21 cellular contexts compared by ENCODE assay signal in the genomic region with DNA sequence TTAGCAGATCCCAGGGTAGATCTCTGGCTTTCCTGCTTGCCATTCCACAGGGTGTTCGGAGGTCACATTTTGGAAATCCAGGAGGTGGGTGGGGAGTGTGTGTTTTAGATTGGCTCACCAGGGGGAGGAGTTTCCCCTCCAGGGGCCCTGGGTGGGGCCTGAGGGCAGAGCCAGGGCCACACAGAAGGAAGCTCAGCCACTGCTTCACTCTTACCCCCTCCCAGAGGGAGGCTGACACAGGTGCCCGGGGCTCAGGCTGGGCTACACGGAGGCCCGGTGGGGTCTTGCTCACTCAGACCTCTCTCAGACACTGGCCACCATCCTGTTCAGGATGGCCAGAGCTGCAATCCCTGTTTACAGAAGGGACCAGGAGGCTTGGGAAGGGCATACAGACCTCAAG. TPM values are rescaled to one million over a fixed set of nuclear protein-coding genes. Genes with fewer than 3 reads are reported as not detected.
DNase-seq lines count a peak whose midpoint lies in the region; ATAC-seq and TF ChIP-seq lines count a peak whose summit lies in the region.
"Had no signal": no experiment of that assay in that cellular context is flagged by ENCODE, and none has a peak within 500 bp of the region (broad histone marks: within the 10 kb centered on the region; RNA-seq: fewer than 3 reads in every experiment).

No MANE protein-coding gene starts in this region.

- H3K4me2 ChIP-seq in PC-3 (ENCODE audit: low read length): peak overlapping the region; percentile 92

- peaks cover 44% of the 10 kb centered on the region for H3K36me3 Mint-ChIP-seq in Calu3 (ENCODE audit: insufficient read depth, unreplicated experiment)
- H3K36me3 Mint-ChIP-seq in stimulated activated memory B cell treated with anti-CD40 and anti-IgM and Interleukin-4, amounts not matched to agents 10 μg/mL and 1 μg/mL and 100 μg/mL, for 72 hours: no peaks in the 10 kb centered on the region
- H3K36me3 Mint-ChIP-seq: CD8-positive, alpha-beta memory T cell had no signal

- peaks cover 61% of the 10 kb centered on the region for H3K79me2 ChIP-seq in PC-3 (ENCODE audit: low read length)

- H3K9me3 ChIP-seq in PC-3 (ENCODE audit: low read length) (no peaks in the 10 kb centered on the region), neuron (ENCODE audit: low read length) (peaks cover 4% of the 10 kb centered on the region)
- H3K9me3 ChIP-seq: pancreas had no signal

- H2AFZ ChIP-seq in PC-3 (ENCODE audit: low read length) (no peak overlapping the region), neuron (ENCODE audit: low read depth, low read length) (no peak overlapping the region)

- peak overlapping the region; percentile 68 for H3K27ac Mint-ChIP-seq in Calu3 (ENCODE audit: unreplicated experiment)
- H3K27ac Mint-ChIP-seq in stimulated activated memory B cell treated with anti-CD40 and anti-IgM and Interleukin-4, amounts not matched to agents 10 μg/mL and 1 μg/mL and 100 μg/mL, for 72 hours: no peak overlapping the region
- H3K27ac Mint-ChIP-seq: activated T-helper 2 cell treated with anti-CD3 and anti-CD28 coated beads, Interferon-gamma antibody, Interleukin-2, Interleukin-4, amounts not matched to agents 10 μg/mL and 5 μg/mL and 100 μg/mL, durations not matched to agents 14 hours and 24 hours and 36 hours had no signal

- in situ Hi-C loops in G401 (cut with HindIII; ENCODE audit: low sequenced_read_pairs): no loop called here

- CTCF ChIA-PET in Calu3 (lab: Charles Lee) (interaction anchor here (0.7 to 1.4 kb wide), 6 partner anchors 33 to 242 kb away, joined by 3 to 9 read pairs (median 3); no protein-coding TSS in a partner anchor), PC-3 (lab: Charles Lee) (no interaction called here)

- peak overlapping the region; percentile 40; the same call in 1 of the 2 replicates for H3K9ac ChIP-seq in PC-3 (ENCODE audit: low read length)

- peak; percentile 10; the same call in 1 of the 2 replicates for ATAC-seq in PC-3
- ATAC-seq in stimulated activated memory B cell treated with anti-CD40 and anti-IgM and Interleukin-4, amounts not matched to agents 10 μg/mL and 1 μg/mL and 100 μg/mL, for 72 hours: no peak
- ATAC-seq: left cardiac atrium, pancreas, sciatic nerve had no signal

- peaks cover 33% of the 10 kb centered on the region for H4K20me1 ChIP-seq in PC-3 (ENCODE audit: low read length)

- DNase-seq in Calu3 (peak; percentile 72), PC-3 (peak; percentile 67), epithelial cell of esophagus (ENCODE audit: low read depth) (no peak), NCI-H526 (lab: John Stamatoyannopoulos, UW) (no peak), G401 (ENCODE audit: low spot score) (no peak), SKM-1 (lab: John Stamatoyannopoulos, UW; ENCODE audit: unreplicated experiment) (no peak)
- DNase-seq: CD8-positive, alpha-beta memory T cell; left cardiac atrium; midbrain; NCI-H1436; NCI-H2171 treated with DMSO at 0.1 percent for 48 hours; NCI-H774; OCI-M1; stimulated activated naive CD4-positive, alpha-beta T cell had no signal

- H3K27me3 ChIP-seq in PC-3 (ENCODE audit: low read length) (no peaks in the 10 kb centered on the region), neuron (ENCODE audit: insufficient read depth, low read length) (peaks cover 8% of the 10 kb centered on the region)

- H3K4me1 ChIP-seq in PC-3 (ENCODE audit: insufficient read depth, low read length): peaks cover 37% of the 10 kb centered on the region
- peaks cover 49% of the 10 kb centered on the region for H3K4me1 ChIP-seq in neuron (ENCODE audit: insufficient read depth, low read length)

- H3K9me2 ChIP-seq in PC-3 (replicated peaks; ENCODE audit: low read length): no peaks in the 10 kb centered on the region

- POLR2A ChIA-PET in PC-3 (lab: Charles Lee; ENCODE audit: unreplicated experiment): no interaction called here

- H3K4me3 ChIP-seq in PC-3 (ENCODE audit: low read length) (peak overlapping the region; percentile 87), epithelial cell of esophagus (ENCODE audit: low read length) (peak overlapping the region; percentile 66), neuron (ENCODE audit: low read length) (peak overlapping the region; percentile 72)
- H3K4me3 ChIP-seq: pancreas had no signal

- no peaks in the 10 kb centered on the region for H3F3A ChIP-seq in PC-3 (ENCODE audit: low read length, unreplicated experiment)

- BruUV-seq in Calu3 (replicated peaks; lab: Mats Ljungman, UMichigan) (no TSS peak), PC-3 (replicated peaks; lab: Mats Ljungman, UMichigan) (no TSS peak)

- H3K9me3 Mint-ChIP-seq in Calu3 (ENCODE audit: low read depth, unreplicated experiment): no peaks in the 10 kb centered on the region
- no peaks in the 10 kb centered on the region for H3K9me3 Mint-ChIP-seq in stimulated activated memory B cell treated with anti-CD40 and anti-IgM and Interleukin-4, amounts not matched to agents 10 μg/mL and 1 μg/mL and 100 μg/mL, for 72 hours
- H3K9me3 Mint-ChIP-seq: activated T-helper 2 cell treated with anti-CD3 and anti-CD28 coated beads, Interferon-gamma antibody, Interleukin-2, Interleukin-4, amounts not matched to agents 10 μg/mL and 5 μg/mL and 100 μg/mL, durations not matched to agents 14 hours and 24 hours and 36 hours; CD8-positive, alpha-beta memory T cell had no signal

- H3K4me1 Mint-ChIP-seq in Calu3 (ENCODE audit: low read depth, unreplicated experiment): peaks cover 29% of the 10 kb centered on the region
- peaks cover 23% of the 10 kb centered on the region for H3K4me1 Mint-ChIP-seq in stimulated activated memory B cell treated with anti-CD40 and anti-IgM and Interleukin-4, amounts not matched to agents 10 μg/mL and 1 μg/mL and 100 μg/mL, for 72 hours

- H3K4me3 Mint-ChIP-seq in Calu3 (ENCODE audit: low read depth, unreplicated experiment): no peak overlapping the region
- H3K4me3 Mint-ChIP-seq in stimulated activated memory B cell treated with anti-CD40 and anti-IgM and Interleukin-4, amounts not matched to agents 10 μg/mL and 1 μg/mL and 100 μg/mL, for 72 hours: no peak overlapping the region

- no peaks in the 10 kb centered on the region for H3K27me3 Mint-ChIP-seq in Calu3 (ENCODE audit: unreplicated experiment)
- peaks cover 60% of the 10 kb centered on the region for H3K27me3 Mint-ChIP-seq in stimulated activated memory B cell treated with anti-CD40 and anti-IgM and Interleukin-4, amounts not matched to agents 10 μg/mL and 1 μg/mL and 100 μg/mL, for 72 hours

- intact Hi-C loops in Calu3 (cut with micrococcal nuclease; ENCODE audit: unreplicated experiment): loop anchor here (2.0 kb wide), 1 partner anchor 110 kb away; no protein-coding TSS in a partner anchor
- intact Hi-C loops in PC-3 (cut with micrococcal nuclease): loop anchor here (5.0 kb wide), 1 partner anchor 37 kb away; no protein-coding TSS in a partner anchor

- no peak overlapping the region for H3K27ac ChIP-seq in PC-3 (ENCODE audit: low read length)
- H3K27ac ChIP-seq: pancreas had no signal

- H3K36me3 ChIP-seq in PC-3 (ENCODE audit: low read depth, low read length): no peaks in the 10 kb centered on the region; the same call in 1 of the 2 replicates
- H3K36me3 ChIP-seq in neuron (ENCODE audit: insufficient read depth, low read length): no peaks in the 10 kb centered on the region
- H3K36me3 ChIP-seq: pancreas had no signal

- TF ChIP-seq CTCF in Calu3 (IDR thresholded peaks at IDR 0.05; ENCODE audit: unreplicated experiment) (no peak), PC-3 (conservative IDR thresholded peaks at IDR 0.05; ENCODE audit: low read depth, low read length) (no peak), epithelial cell of esophagus (IDR thresholded peaks at IDR 0.05; ENCODE audit: insufficient read depth, low read depth, low read length, missing control alignments) (no peak)

RNA-seq across cellular contexts. Expression of gene WNT7B, which starts 2.5 kb away (rescaled TPM):
- 97.0 and 100.0 TPM in 2 replicates for total RNA-seq in Calu3 (2022)
- total RNA-seq in PC-3 (2014; rRNA removed): 42.0 and 73.1 TPM in 2 replicates
- total RNA-seq in G401 (2014; rRNA removed; shearing (Covaris generic)): not detected in 2 replicates
- total RNA-seq: activated T-helper 2 cell treated with anti-CD3 and anti-CD28 coated beads, Interferon-gamma antibody, Interleukin-2, Interleukin-4, amounts not matched to agents 10 μg/mL and 5 μg/mL and 100 μg/mL, durations not matched to agents 14 hours and 24 hours and 36 hours; CD8-positive, alpha-beta memory T cell; dermis microvascular lymphatic vessel endothelial cell; left cardiac atrium; LHCN-M2; sciatic nerve had no signal

Comparison
In these comparisons a context has a peak if more than half of its experiments do, and no peak if none do; other contexts are left out.
1. DNase-seq: peak in Calu3 (single experiment) and PC-3 (single experiment); none in epithelial cell of esophagus (single experiment), NCI-H526 (0 of 2), G401 (single experiment) and SKM-1 (single experiment).
2. RNA of gene WNT7B, which starts 2.5 kb away (total RNA-seq): 97.0 to 100.0 TPM in Calu3 and 42.0 to 73.1 TPM in PC-3; not detected in G401; every median in the first group is over 10 times any median in the second.
3. Peak in every context shown above with its lines, with median percentiles within 50 percentile points of each other: H3K4me3 ChIP-seq.